8 cellular contexts compared by ENCODE assay signal in the genomic region with DNA sequence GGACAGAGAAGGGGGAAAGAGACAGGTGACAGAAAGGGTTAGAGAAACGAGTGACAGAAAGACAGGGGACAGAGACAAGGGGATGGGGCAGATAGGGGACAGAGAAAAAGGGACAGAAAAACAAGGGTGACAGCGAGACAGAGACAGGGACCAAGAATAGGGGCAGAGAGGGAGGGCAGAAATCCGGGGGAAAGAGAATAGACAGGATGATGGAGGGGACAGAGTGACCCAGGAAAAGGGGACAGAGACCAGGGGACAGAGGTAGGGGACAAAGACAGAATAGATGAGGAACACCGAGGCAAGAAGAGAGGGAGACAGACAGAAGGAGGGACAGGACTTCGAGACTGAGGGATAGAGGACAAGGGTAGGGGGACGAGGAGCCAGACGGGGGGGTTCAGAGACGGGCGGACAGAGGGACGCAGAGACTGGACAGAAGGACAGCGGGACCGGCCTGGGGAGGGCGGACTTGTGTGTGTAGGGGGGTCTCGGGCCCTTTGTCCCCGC. TPM values are rescaled to one million over a fixed set of nuclear protein-coding genes. Genes with fewer than 3 reads are reported as not detected.
DNase-seq lines count a peak whose midpoint lies in the region; ATAC-seq and TF ChIP-seq lines count a peak whose summit lies in the region.

No MANE protein-coding gene starts in this region.

- H4K20me1 ChIP-seq in HCT116 (ENCODE audit: insufficient read depth) = no peaks in the 10 kb centered on the region
- no peaks in the 10 kb centered on the region for H4K20me1 ChIP-seq in hepatocyte (ENCODE audit: insufficient read depth, poor library complexity, severe bottlenecking)

- H3K4me1 Mint-ChIP-seq in activated B cell treated with CpG ODN at 0.5 μM for 24 hours = peaks cover 23% of the 10 kb centered on the region

- H3K27me3 ChIP-seq in HCT116 (ENCODE audit: insufficient read depth, low read length) (peaks cover 7% of the 10 kb centered on the region; the same call in 1 of the 2 replicates), hepatocyte (no peaks in the 10 kb centered on the region)

- RAD21 ChIA-PET in HCT116 (lab: Charles Lee; ENCODE audit: low non-redundant PET in 1 of 2, low total read pairs in 2 of 2, uncharacterized antibody in 2 of 2, unreplicated experiment in 2 of 2) = no interaction called here

- H3K9me3 Mint-ChIP-seq in activated B cell treated with CpG ODN at 0.5 μM for 24 hours = no peaks in the 10 kb centered on the region

- CTCF ChIA-PET in HCT116 (lab: Charles Lee) (no interaction called here), activated B cell treated with CpG ODN at 0.5 μM for 24 hours (lab: Charles Lee) (no interaction called here)

- TF ChIP-seq CTCF in HCT116 (IDR thresholded peaks at IDR 0.05 in 2 of 3, conservative IDR thresholded peaks at IDR 0.05 in 1 of 3; ENCODE audit: borderline replicate concordance in 1 of 3, insufficient read depth in 1 of 3, low read depth in 2 of 3, low read length in 2 of 3) (no peak), activated B cell treated with CpG ODN at 0.5 μM for 24 hours (IDR thresholded peaks at IDR 0.05) (no peak), hepatocyte (IDR thresholded peaks at IDR 0.05; ENCODE audit: poor library complexity) (no peak)

- 11% methylated on average over 13 of the region's 15 CpGs for WGBS in hepatocyte (ENCODE audit: low lambda C conversion rate, missing lambda C conversion rate)

- H3K36me3 ChIP-seq in HCT116 (ENCODE audit: control insufficient read depth in 1 of 2, insufficient read depth in 2 of 2, low read length in 2 of 2) (no peaks in the 10 kb centered on the region), hepatocyte (replicated peaks; ENCODE audit: insufficient read depth, low read depth) (no peaks in the 10 kb centered on the region)

- H3K27ac Mint-ChIP-seq in activated B cell treated with CpG ODN at 0.5 μM for 24 hours = no peak overlapping the region

- H3K36me3 Mint-ChIP-seq in activated B cell treated with CpG ODN at 0.5 μM for 24 hours (ENCODE audit: low read depth) = no peaks in the 10 kb centered on the region

- TF ChIP-seq RAD21 in HCT116 (IDR thresholded peaks at IDR 0.05; ENCODE audit: low read depth) = no peak

- no TSS peak for BruUV-seq in HCT116 (replicated peaks; lab: Mats Ljungman, UMichigan)

- H3K27ac ChIP-seq in HCT116 (ENCODE audit: low read depth, low read length) = no peak overlapping the region; the same call in 1 of the 2 replicates
- no peak overlapping the region for H3K27ac ChIP-seq in hepatocyte

- H3K79me2 ChIP-seq in HCT116 (ENCODE audit: insufficient read depth, low read length) = no peaks in the 10 kb centered on the region
- H3K79me2 ChIP-seq in hepatocyte = no peaks in the 10 kb centered on the region

- H3K4me3 Mint-ChIP-seq in activated B cell treated with CpG ODN at 0.5 μM for 24 hours = peak overlapping the region; percentile 80

- H3K9ac ChIP-seq in HCT116 (ENCODE audit: low read length) = peak overlapping the region; percentile 53

- intact Hi-C loops in HCT116 (cut with micrococcal nuclease) (no loop called here), activated B cell treated with CpG ODN at 0.5 μM for 24 hours (cut with micrococcal nuclease) (loop anchor here (5.0 kb wide), 1 partner anchor 42 kb away; the partner anchor contains the start of genes IRGQ and ZNF576)

- POLR2A ChIA-PET in HCT116 (lab: Charles Lee) = no interaction called here
- POLR2A ChIA-PET in activated B cell treated with CpG ODN at 0.5 μM for 24 hours (lab: Charles Lee) = no interaction called here

- no peaks in the 10 kb centered on the region for H3K9me3 ChIP-seq in HCT116 (ENCODE audit: control insufficient read depth in 1 of 2, insufficient read depth in 1 of 2, low read depth in 1 of 2, low read length in 2 of 2)
- H3K9me3 ChIP-seq in hepatocyte (ENCODE audit: low read depth) = no peaks in the 10 kb centered on the region

- H3K4me2 ChIP-seq in HCT116 (ENCODE audit: low read length) = peak overlapping the region; percentile 84
- H3K4me2 ChIP-seq in hepatocyte = peak overlapping the region; percentile 85

- DNase-seq in HCT116 (ENCODE audit: low read depth, low spot score) (no peak), activated B cell treated with CpG ODN at 0.5 μM for 24 hours (no peak), hepatocyte (ENCODE audit: low spot score) (no peak), skeletal muscle cell (ENCODE audit: low read depth) (no peak), mesenteric fat pad (ENCODE audit: low spot score) (no peak), NCI-H510A treated with DMSO at 0.1 percent for 48 hours (lab: John Stamatoyannopoulos, UW) (no peak)

- H3K27me3 Mint-ChIP-seq in activated B cell treated with CpG ODN at 0.5 μM for 24 hours = peaks cover 34% of the 10 kb centered on the region

- peaks cover 14 to 35% of the 10 kb centered on the region in 2 experiments for H3K4me1 ChIP-seq in HCT116 (ENCODE audit: control insufficient read depth in 1 of 2, insufficient read depth in 2 of 2, low read length in 2 of 2)
- peaks cover 26% of the 10 kb centered on the region for H3K4me1 ChIP-seq in hepatocyte (ENCODE audit: insufficient read depth)

- H3K9me2 ChIP-seq in HCT116 (ENCODE audit: insufficient read depth) (no peaks in the 10 kb centered on the region), hepatocyte (replicated peaks; ENCODE audit: insufficient read depth) (no peaks in the 10 kb centered on the region)

- TF ChIP-seq POLR2A in HCT116 (IDR thresholded peaks at IDR 0.05; ENCODE audit: borderline replicate concordance, extremely low read depth, insufficient read depth, insufficient read length) = no peak

- no peak overlapping the region for H2AFZ ChIP-seq in HCT116 (ENCODE audit: low read depth, low read length, poor library complexity, severe bottlenecking)
- H2AFZ ChIP-seq in hepatocyte = no peak overlapping the region

- H3K4me3 ChIP-seq in HCT116 (replicated peaks in 1 of 2; ENCODE audit: low read depth in 1 of 2, low read length in 2 of 2) (peak overlapping the region; percentile 49 to 62), hepatocyte (peak overlapping the region; percentile 26), skeletal muscle cell (ENCODE audit: low read depth, low read length) (peak overlapping the region; percentile 15)

- ATAC-seq in HCT116 = peak; percentile 21; the same call in 1 of the 2 replicates
- ATAC-seq in activated B cell treated with CpG ODN at 0.5 μM for 24 hours (ENCODE audit: low read depth) = no peak
- no peak for ATAC-seq in GM19397 (IDR thresholded peaks at IDR 0.05; ENCODE audit: unreplicated experiment)
- no peak for ATAC-seq in GM21528 (IDR thresholded peaks at IDR 0.05; ENCODE audit: low FRiP score, unreplicated experiment)

TF ChIP-seq in HCT116, 20 proteins besides CTCF, POLR2A, EP300 and RAD21:
- TF ChIP-seq ELF1 (IDR thresholded peaks at IDR 0.05; ENCODE audit: borderline replicate concordance, low read depth) (no peak), CBX3 (IDR thresholded peaks at IDR 0.05; ENCODE audit: low read depth) (no peak), POLR2AphosphoS5 (IDR thresholded peaks at IDR 0.05; ENCODE audit: low read depth, low read length) (no peak), SP1 (IDR thresholded peaks at IDR 0.05; ENCODE audit: low read depth) (no peak), TCF7L2 (IDR thresholded peaks at IDR 0.05; ENCODE audit: borderline replicate concordance, extremely low read depth, insufficient read depth, insufficient read length) (no peak)
TF ChIP-seq in HCT116: peak in this region for 0.

RNA-seq across cellular contexts. Expression of gene CADM4, which starts 0.6 kb away (rescaled TPM):
- 28.7 TPM for total RNA-seq in HCT116 (2021; ENCODE audit: unreplicated experiment)
- 33.7 and 34.8 TPM in 2 replicates for polyA plus RNA-seq in HCT116 (2012)
- 0.95 TPM in 1 of 2 replicates, not detected in the other for total RNA-seq in activated B cell treated with CpG ODN at 0.5 μM for 24 hours
- 22.7 and 24.4 TPM in 2 replicates for total RNA-seq in hepatocyte
- polyA plus RNA-seq in hepatocyte = 16.6 and 17.1 TPM in 2 replicates
- total RNA-seq in mesenteric fat pad = 1.4 TPM

RNA-seq across cellular contexts. Expression of gene ZNF428, which starts 19.6 kb away (rescaled TPM):
- total RNA-seq in HCT116 (2021; ENCODE audit: unreplicated experiment) = 39.6 TPM
- polyA plus RNA-seq in HCT116 (2012) = 37.5 and 37.7 TPM in 2 replicates
- total RNA-seq in activated B cell treated with CpG ODN at 0.5 μM for 24 hours = 26.2 and 29.1 TPM in 2 replicates
- 35.9 and 40.2 TPM in 2 replicates for total RNA-seq in hepatocyte
- polyA plus RNA-seq in hepatocyte = 73.9 and 74.9 TPM in 2 replicates
- 19.2 TPM for total RNA-seq in mesenteric fat pad

RNA-seq across cellular contexts. Expression of gene SRRM5, which starts 27.2 kb away (rescaled TPM):
- total RNA-seq in HCT116 (2021; ENCODE audit: unreplicated experiment) (not detected), activated B cell treated with CpG ODN at 0.5 μM for 24 hours (0.29 and 0.42 TPM in 2 replicates), hepatocyte (0.27 TPM in 1 of 2 replicates, not detected in the other), mesenteric fat pad (0.22 TPM)
- 0.16 and 0.20 TPM in 2 replicates for polyA plus RNA-seq in HCT116 (2012)
- polyA plus RNA-seq in hepatocyte = 0.24 and 0.79 TPM in 2 replicates

RNA-seq across cellular contexts. Expression of gene PLAUR, which starts 30.9 kb away (rescaled TPM):
- 98.1 TPM for total RNA-seq in HCT116 (2021; ENCODE audit: unreplicated experiment)
- polyA plus RNA-seq in HCT116 (2012) = 161 and 211 TPM in 2 replicates
- total RNA-seq in activated B cell treated with CpG ODN at 0.5 μM for 24 hours = 0.66 and 0.71 TPM in 2 replicates
- 25.0 and 28.0 TPM in 2 replicates for total RNA-seq in hepatocyte
- 57.8 and 65.1 TPM in 2 replicates for polyA plus RNA-seq in hepatocyte
- total RNA-seq in mesenteric fat pad = 58.0 TPM

RNA-seq across cellular contexts. Expression of gene ZNF576, which starts 42.6 kb away (rescaled TPM):
- total RNA-seq in HCT116 (2021; ENCODE audit: unreplicated experiment) = 11.2 TPM
- polyA plus RNA-seq in HCT116 (2012) = 11.4 and 11.9 TPM in 2 replicates
- 14.5 and 17.3 TPM in 2 replicates for total RNA-seq in activated B cell treated with CpG ODN at 0.5 μM for 24 hours
- total RNA-seq in hepatocyte = 12.8 and 16.2 TPM in 2 replicates
- polyA plus RNA-seq in hepatocyte = 16.1 and 18.1 TPM in 2 replicates
- 12.1 TPM for total RNA-seq in mesenteric fat pad
